ENCODE assay signal across 24 cellular contexts in genomic region chr2:33419548-33420255, GRCh38. TPM values are rescaled to one million over a fixed set of nuclear protein-coding genes. Genes with fewer than 3 reads are reported as not detected.
DNase-seq lines count a peak whose midpoint lies in the region; ATAC-seq and TF ChIP-seq lines count a peak whose summit lies in the region.
"Had no signal": no experiment of that assay in that cellular context is flagged by ENCODE, and none has a peak within 500 bp of the region (broad histone marks: within the 10 kb centered on the region; RNA-seq: fewer than 3 reads in every experiment).

No MANE protein-coding gene starts in this region.

- H3K4me3 Mint-ChIP-seq in endodermal cell = no peak overlapping the region
- no peak overlapping the region for H3K4me3 Mint-ChIP-seq in osteocyte (ENCODE audit: unreplicated experiment)
- H3K4me3 Mint-ChIP-seq: activated T-helper 1 cell treated with anti-CD3 and anti-CD28 coated beads, Interleukin-12 subunit alpha, Interleukin-12 subunit beta, Interleukin-2, Interleukin-4 antibody, amounts not matched to agents 30 ng/mL and 10 ng/mL and 1 ng/mL, durations not matched to agents 14 hours and 24 hours and 36 hours; CD4-positive, alpha-beta memory T cell; IgD-negative memory B cell; naive thymus-derived CD4-positive, alpha-beta T cell; stimulated activated naive CD8-positive, alpha-beta T cell treated with anti-CD3 and anti-CD28 coated beads, Interleukin-15, amount 100 ng/mL, for 72 hours; T-helper 17 cell had no signal

- H3K27ac ChIP-seq in SJCRH30 (peak overlapping the region; percentile 57), endodermal cell (ENCODE audit: low read depth, low read length) (no peak overlapping the region), psoas muscle (no peak overlapping the region)
- H3K27ac ChIP-seq: PC-9, tibial artery had no signal

- H3K36me3 Mint-ChIP-seq in endodermal cell (ENCODE audit: low read depth) (no peaks in the 10 kb centered on the region), osteocyte (ENCODE audit: unreplicated experiment) (no peaks in the 10 kb centered on the region)
- H3K36me3 Mint-ChIP-seq: activated naive CD4-positive, alpha-beta T cell treated with anti-CD3 and anti-CD28 coated beads, Interleukin-2, amount 50 U/mL, for 72 hours; CD4-positive, alpha-beta memory T cell; IgD-negative memory B cell; naive thymus-derived CD4-positive, alpha-beta T cell had no signal

- DNase-seq in SJCRH30 (no peak), endodermal cell (no peak), osteocyte (ENCODE audit: extremely low spot score, unreplicated experiment) (no peak), psoas muscle (no peak)
- DNase-seq: activated CD4-positive, alpha-beta T cell treated with anti-CD3 and anti-CD28 coated beads, Interleukin-2, amount 50 U/mL, for 1 hour; CD4-positive, alpha-beta memory T cell; effector CD4-positive, alpha-beta T cell; GDM1; kidney glomerular epithelial cell; naive thymus-derived CD4-positive, alpha-beta T cell; NCI-H1436; NCI-H748 treated with DMSO at 0.1 percent for 48 hours; right cardiac atrium; SHP77 treated with DMSO at 0.1 percent for 48 hours; stimulated activated naive CD8-positive, alpha-beta T cell treated with anti-CD3 and anti-CD28 coated beads, Interleukin-15, amount 100 ng/mL, for 72 hours; T-helper 17 cell; tibial artery had no signal

- H3K36me3 ChIP-seq in SJCRH30 = no peaks in the 10 kb centered on the region
- H3K36me3 ChIP-seq in endodermal cell (ENCODE audit: control insufficient read depth, insufficient read depth, low read length) = no peaks in the 10 kb centered on the region
- H3K36me3 ChIP-seq in psoas muscle (ENCODE audit: insufficient read depth in 1 of 2, low read depth in 1 of 2) = no peaks in the 10 kb centered on the region
- H3K36me3 ChIP-seq: tibial artery had no signal

- H3K9me3 Mint-ChIP-seq in endodermal cell (no peaks in the 10 kb centered on the region), osteocyte (ENCODE audit: unreplicated experiment) (no peaks in the 10 kb centered on the region)
- H3K9me3 Mint-ChIP-seq: activated naive CD4-positive, alpha-beta T cell treated with anti-CD3 and anti-CD28 coated beads, Interleukin-2, amount 50 U/mL, for 72 hours; activated T-helper 1 cell treated with anti-CD3 and anti-CD28 coated beads, Interleukin-12 subunit alpha, Interleukin-12 subunit beta, Interleukin-2, Interleukin-4 antibody, amounts not matched to agents 30 ng/mL and 10 ng/mL and 1 ng/mL, durations not matched to agents 14 hours and 24 hours and 36 hours; CD4-positive, alpha-beta memory T cell; IgD-negative memory B cell; naive thymus-derived CD4-positive, alpha-beta T cell; stimulated activated naive CD8-positive, alpha-beta T cell treated with anti-CD3 and anti-CD28 coated beads, Interleukin-15, amount 100 ng/mL, for 72 hours had no signal

- H3K4me1 ChIP-seq in SJCRH30 = peaks cover 17% of the 10 kb centered on the region
- peaks cover 4% of the 10 kb centered on the region for H3K4me1 ChIP-seq in endodermal cell (ENCODE audit: control insufficient read depth, insufficient read depth, low read length)
- no peaks in the 10 kb centered on the region for H3K4me1 ChIP-seq in psoas muscle
- H3K4me1 ChIP-seq: tibial artery had no signal

- ATAC-seq in HG02798 (IDR thresholded peaks at IDR 0.05; ENCODE audit: poor library complexity, unreplicated experiment) (peak; percentile 38), HG02970 (IDR thresholded peaks at IDR 0.05; ENCODE audit: low FRiP score, unreplicated experiment) (no peak), psoas muscle (no peak), HG03521 (IDR thresholded peaks at IDR 0.05; ENCODE audit: unreplicated experiment) (no peak)
- ATAC-seq: activated naive CD4-positive, alpha-beta T cell treated with anti-CD3 and anti-CD28 coated beads, Interleukin-2, amount 50 U/mL, for 72 hours; naive thymus-derived CD4-positive, alpha-beta T cell; right cardiac atrium; stimulated activated naive CD8-positive, alpha-beta T cell treated with anti-CD3 and anti-CD28 coated beads, Interleukin-15, amount 100 ng/mL, for 72 hours; T-helper 17 cell had no signal

- WGBS in endodermal cell (ENCODE audit: insufficient coverage in 1 of 2, insufficient read length in 1 of 2), 2 experiments = 71 to 95% methylated on average over 2 to 6 of the region's 6 CpGs
- WGBS in psoas muscle, 3 donors = 67 to 73% (median 70%) methylated on average over 6 of the region's 6 CpGs

- H3K27me3 ChIP-seq in SJCRH30 (no peaks in the 10 kb centered on the region), endodermal cell (ENCODE audit: control insufficient read depth, insufficient read depth, low read length, poor library complexity, severe bottlenecking) (peaks cover 7% of the 10 kb centered on the region), psoas muscle (ENCODE audit: insufficient read depth in 3 of 3, low read length in 2 of 3) (no peaks in the 10 kb centered on the region)
- H3K27me3 ChIP-seq: tibial artery had no signal

- H3K9me3 ChIP-seq in SJCRH30 (replicated peaks) (no peaks in the 10 kb centered on the region), endodermal cell (ENCODE audit: control insufficient read depth, low read length) (no peaks in the 10 kb centered on the region), psoas muscle (no peaks in the 10 kb centered on the region)
- H3K9me3 ChIP-seq: tibial artery had no signal

- no peak overlapping the region for H3K9ac ChIP-seq in endodermal cell (ENCODE audit: extremely low read depth, low read length, poor library complexity, severe bottlenecking)

- H3K4me1 Mint-ChIP-seq in endodermal cell (peaks cover 10% of the 10 kb centered on the region), osteocyte (ENCODE audit: unreplicated experiment) (peaks cover 14% of the 10 kb centered on the region)
- H3K4me1 Mint-ChIP-seq: CD4-positive, alpha-beta memory T cell; IgD-negative memory B cell; stimulated activated naive CD8-positive, alpha-beta T cell treated with anti-CD3 and anti-CD28 coated beads, Interleukin-15, amount 100 ng/mL, for 72 hours; T-helper 17 cell had no signal

- H3K27ac Mint-ChIP-seq in endodermal cell (no peak overlapping the region), osteocyte (ENCODE audit: unreplicated experiment) (no peak overlapping the region)
- H3K27ac Mint-ChIP-seq: activated naive CD4-positive, alpha-beta T cell treated with anti-CD3 and anti-CD28 coated beads, Interleukin-2, amount 50 U/mL, for 72 hours; activated T-helper 1 cell treated with anti-CD3 and anti-CD28 coated beads, Interleukin-12 subunit alpha, Interleukin-12 subunit beta, Interleukin-2, Interleukin-4 antibody, amounts not matched to agents 30 ng/mL and 10 ng/mL and 1 ng/mL, durations not matched to agents 14 hours and 24 hours and 36 hours; naive thymus-derived CD4-positive, alpha-beta T cell; stimulated activated naive CD8-positive, alpha-beta T cell treated with anti-CD3 and anti-CD28 coated beads, Interleukin-15, amount 100 ng/mL, for 72 hours; T-helper 17 cell had no signal

- intact Hi-C loops in psoas muscle (cut with DNase I) = no loop called here

- H3K27me3 Mint-ChIP-seq in endodermal cell (ENCODE audit: insufficient read depth) (peaks cover 15% of the 10 kb centered on the region), osteocyte (ENCODE audit: unreplicated experiment) (no peaks in the 10 kb centered on the region)
- H3K27me3 Mint-ChIP-seq: stimulated activated naive CD8-positive, alpha-beta T cell treated with anti-CD3 and anti-CD28 coated beads, Interleukin-15, amount 100 ng/mL, for 72 hours had no signal

- TF ChIP-seq CTCF in endodermal cell (conservative IDR thresholded peaks at IDR 0.05) = peak; percentile 55
- peak; percentile 7 for TF ChIP-seq CTCF in osteocyte (IDR thresholded peaks at IDR 0.05)
- no peak for TF ChIP-seq CTCF in psoas muscle (IDR thresholded peaks at IDR 0.05)

- H3K4me3 ChIP-seq in SJCRH30 (no peak overlapping the region), endodermal cell (ENCODE audit: low read length) (no peak overlapping the region), psoas muscle (no peak overlapping the region)
- H3K4me3 ChIP-seq: PC-9, tibial artery had no signal

RNA-seq across cellular contexts. Expression of gene RASGRP3, which starts 56.7 kb away (rescaled TPM):
- 2.0 and 2.8 TPM in 2 replicates for total RNA-seq in SJCRH30 (2014; rRNA removed; shearing (Covaris generic))
- total RNA-seq in endodermal cell (under 1 TPM in 1 of 2 donors, not detected in 1; 0.29 TPM), osteocyte (2.1 and 3.3 TPM in 2 replicates), psoas muscle (10 to 100 TPM; 13.0 to 24.9 (median 19.9) TPM)
- 0.53 TPM for polyA plus RNA-seq in endodermal cell (2013, experiment 1 of 2)
- polyA plus RNA-seq in endodermal cell (2013, experiment 2 of 2) = 1.0 TPM
- polyA plus RNA-seq in psoas muscle = 1 to 10 TPM; 3.4 to 9.3 (median 5.4) TPM
